Comparison of ENCODE assay signal across 1 cellular context in genomic region chr15:67824157-67824899, GRCh38.
TF ChIP-seq lines count a peak whose summit lies in the region.

No MANE protein-coding gene starts in this region.

TF ChIP-seq in A549, 52 proteins besides CTCF, POLR2A, EP300 and RAD21 (continued from another document):
- TF ChIP-seq E2F6 (IDR thresholded peaks at IDR 0.05; ENCODE audit: borderline replicate concordance, low read depth) (no peak), RFX5 (IDR thresholded peaks at IDR 0.05) (no peak), TFCP2L1 (CRISPR knock-in tag; IDR thresholded peaks at IDR 0.05) (no peak), HOXB5 (CRISPR knock-in tag; IDR thresholded peaks at IDR 0.05) (no peak), JUNB (IDR thresholded peaks at IDR 0.05) (no peak), PHF8 (IDR thresholded peaks at IDR 0.05; ENCODE audit: borderline replicate concordance, low read depth) (no peak), CHD2 (IDR thresholded peaks at IDR 0.05; ENCODE audit: low read length, partially characterized antibody) (no peak)
